In the genomic region with DNA sequence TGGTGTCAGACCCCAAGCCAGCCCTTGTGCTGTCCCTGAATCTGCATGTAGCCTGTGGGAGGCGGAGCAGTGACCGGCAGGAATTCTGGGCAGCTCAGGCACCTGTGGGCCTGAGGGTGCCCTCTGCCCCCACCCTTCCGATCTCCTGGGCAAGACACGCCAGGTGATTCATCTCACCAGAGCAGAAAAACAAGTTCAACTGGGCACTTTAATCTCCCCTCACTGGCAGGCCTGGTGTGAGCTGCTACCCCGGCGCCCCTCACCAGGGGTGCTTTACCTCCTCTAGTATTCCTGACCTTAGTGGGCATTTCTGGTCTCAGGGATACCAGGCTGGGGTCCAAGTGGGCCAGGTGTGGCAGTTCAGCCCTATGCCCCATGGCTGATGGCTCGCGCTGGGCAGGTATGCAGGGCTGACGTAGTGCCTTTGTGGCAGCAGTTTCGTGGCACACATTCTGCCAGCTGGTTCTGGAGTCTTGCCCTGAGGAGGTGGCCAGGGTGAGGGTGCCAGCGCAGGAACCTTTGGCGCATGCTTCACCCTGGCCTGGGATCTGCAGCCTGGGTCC, we compare ENCODE assay signal across 2 cellular contexts.
TF ChIP-seq lines count a peak whose summit lies in the region.

No MANE protein-coding gene starts in this region.

TF ChIP-seq in H1, 55 proteins besides CTCF, POLR2A, EP300 and RAD21:
- TF ChIP-seq TCF12 (IDR thresholded peaks at IDR 0.05; ENCODE audit: low read depth, low read length): no peak
- TF ChIP-seq PHF8 (conservative IDR thresholded peaks at IDR 0.05; ENCODE audit: low read depth, low read length): no peak
- no peak for TF ChIP-seq RBBP5 (IDR thresholded peaks at IDR 0.05; ENCODE audit: borderline replicate concordance, low read depth, low read length)
- TF ChIP-seq JUND (IDR thresholded peaks at IDR 0.05; ENCODE audit: low read length): no peak
- no peak for TF ChIP-seq FOSL1 (IDR thresholded peaks at IDR 0.05; ENCODE audit: insufficient read depth, low read depth, low read length)
- no peak for TF ChIP-seq SIRT6 (IDR thresholded peaks at IDR 0.05; ENCODE audit: low read length)
- TF ChIP-seq ZNF274 (IDR thresholded peaks at IDR 0.05; ENCODE audit: borderline replicate concordance, extremely low read depth, low read length): no peak
- no peak for TF ChIP-seq RFX5 (IDR thresholded peaks at IDR 0.05; ENCODE audit: borderline replicate concordance, low read depth, low read length)
- TF ChIP-seq, protein P1, sequence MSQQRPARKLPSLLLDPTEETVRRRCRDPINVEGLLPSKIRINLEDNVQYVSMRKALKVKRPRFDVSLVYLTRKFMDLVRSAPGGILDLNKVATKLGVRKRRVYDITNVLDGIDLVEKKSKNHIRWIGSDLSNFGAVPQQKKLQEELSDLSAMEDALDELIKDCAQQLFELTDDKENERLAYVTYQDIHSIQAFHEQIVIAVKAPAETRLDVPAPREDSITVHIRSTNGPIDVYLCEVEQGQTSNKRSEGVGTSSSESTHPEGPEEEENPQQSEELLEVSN (IDR thresholded peaks at IDR 0.05): no peak
- no peak for TF ChIP-seq KDM5A (IDR thresholded peaks at IDR 0.05; ENCODE audit: low read length)
- TF ChIP-seq POU5F1 (IDR thresholded peaks at IDR 0.05; ENCODE audit: low read depth, low read length): no peak
- TF ChIP-seq NANOG (IDR thresholded peaks at IDR 0.05; ENCODE audit: insufficient read depth, low read depth, low read length, poor library complexity, severe bottlenecking): no peak
- no peak for TF ChIP-seq GABPA (IDR thresholded peaks at IDR 0.05; ENCODE audit: borderline replicate concordance, insufficient read depth, low read length)
- TF ChIP-seq, protein P2, sequence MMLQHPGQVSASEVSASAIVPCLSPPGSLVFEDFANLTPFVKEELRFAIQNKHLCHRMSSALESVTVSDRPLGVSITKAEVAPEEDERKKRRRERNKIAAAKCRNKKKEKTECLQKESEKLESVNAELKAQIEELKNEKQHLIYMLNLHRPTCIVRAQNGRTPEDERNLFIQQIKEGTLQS (IDR thresholded peaks at IDR 0.05; ENCODE audit: insufficient read depth, low read depth, low read length): no peak
- no peak for TF ChIP-seq KDM1A (IDR thresholded peaks at IDR 0.05; ENCODE audit: borderline replicate concordance, low read length)

TF ChIP-seq in liver, 16 proteins besides CTCF, POLR2A, EP300 and RAD21:
- TF ChIP-seq JUND (IDR thresholded peaks at IDR 0.05): peak; percentile 29 to 82
- no peak for TF ChIP-seq EGR1 (IDR thresholded peaks at IDR 0.05; ENCODE audit: low read depth in 2 of 2)
- TF ChIP-seq GABPA (IDR thresholded peaks at IDR 0.05 in 1 of 2, conservative IDR thresholded peaks at IDR 0.05 in 1 of 2): no peak
- peak; percentile 60 to 90 for TF ChIP-seq RXRA (IDR thresholded peaks at IDR 0.05)
- TF ChIP-seq NR2F2 (IDR thresholded peaks at IDR 0.05): no peak
- no peak for TF ChIP-seq FOXA2 (IDR thresholded peaks at IDR 0.05)
- TF ChIP-seq TAF1 (conservative IDR thresholded peaks at IDR 0.05): no peak
- TF ChIP-seq, protein P2 (IDR thresholded peaks at IDR 0.05): no peak
- peak; percentile 71 for TF ChIP-seq SP1 (IDR thresholded peaks at IDR 0.05)
- TF ChIP-seq HNF4G (IDR thresholded peaks at IDR 0.05): no peak
- TF ChIP-seq YY1 (IDR thresholded peaks at IDR 0.05): peak; percentile 50
- TF ChIP-seq, protein P3, sequence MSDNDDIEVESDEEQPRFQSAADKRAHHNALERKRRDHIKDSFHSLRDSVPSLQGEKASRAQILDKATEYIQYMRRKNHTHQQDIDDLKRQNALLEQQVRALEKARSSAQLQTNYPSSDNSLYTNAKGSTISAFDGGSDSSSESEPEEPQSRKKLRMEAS (IDR thresholded peaks at IDR 0.05): peak; percentile 62
- TF ChIP-seq HNF4A (conservative IDR thresholded peaks at IDR 0.05): peak in 1 of 2 donors; percentile 72
- TF ChIP-seq, protein P4, sequence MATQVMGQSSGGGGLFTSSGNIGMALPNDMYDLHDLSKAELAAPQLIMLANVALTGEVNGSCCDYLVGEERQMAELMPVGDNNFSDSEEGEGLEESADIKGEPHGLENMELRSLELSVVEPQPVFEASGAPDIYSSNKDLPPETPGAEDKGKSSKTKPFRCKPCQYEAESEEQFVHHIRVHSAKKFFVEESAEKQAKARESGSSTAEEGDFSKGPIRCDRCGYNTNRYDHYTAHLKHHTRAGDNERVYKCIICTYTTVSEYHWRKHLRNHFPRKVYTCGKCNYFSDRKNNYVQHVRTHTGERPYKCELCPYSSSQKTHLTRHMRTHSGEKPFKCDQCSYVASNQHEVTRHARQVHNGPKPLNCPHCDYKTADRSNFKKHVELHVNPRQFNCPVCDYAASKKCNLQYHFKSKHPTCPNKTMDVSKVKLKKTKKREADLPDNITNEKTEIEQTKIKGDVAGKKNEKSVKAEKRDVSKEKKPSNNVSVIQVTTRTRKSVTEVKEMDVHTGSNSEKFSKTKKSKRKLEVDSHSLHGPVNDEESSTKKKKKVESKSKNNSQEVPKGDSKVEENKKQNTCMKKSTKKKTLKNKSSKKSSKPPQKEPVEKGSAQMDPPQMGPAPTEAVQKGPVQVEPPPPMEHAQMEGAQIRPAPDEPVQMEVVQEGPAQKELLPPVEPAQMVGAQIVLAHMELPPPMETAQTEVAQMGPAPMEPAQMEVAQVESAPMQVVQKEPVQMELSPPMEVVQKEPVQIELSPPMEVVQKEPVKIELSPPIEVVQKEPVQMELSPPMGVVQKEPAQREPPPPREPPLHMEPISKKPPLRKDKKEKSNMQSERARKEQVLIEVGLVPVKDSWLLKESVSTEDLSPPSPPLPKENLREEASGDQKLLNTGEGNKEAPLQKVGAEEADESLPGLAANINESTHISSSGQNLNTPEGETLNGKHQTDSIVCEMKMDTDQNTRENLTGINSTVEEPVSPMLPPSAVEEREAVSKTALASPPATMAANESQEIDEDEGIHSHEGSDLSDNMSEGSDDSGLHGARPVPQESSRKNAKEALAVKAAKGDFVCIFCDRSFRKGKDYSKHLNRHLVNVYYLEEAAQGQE (IDR thresholded peaks at IDR 0.05): no peak
- no peak for TF ChIP-seq FOXA1 (IDR thresholded peaks at IDR 0.05)
- TF ChIP-seq, protein P5, sequence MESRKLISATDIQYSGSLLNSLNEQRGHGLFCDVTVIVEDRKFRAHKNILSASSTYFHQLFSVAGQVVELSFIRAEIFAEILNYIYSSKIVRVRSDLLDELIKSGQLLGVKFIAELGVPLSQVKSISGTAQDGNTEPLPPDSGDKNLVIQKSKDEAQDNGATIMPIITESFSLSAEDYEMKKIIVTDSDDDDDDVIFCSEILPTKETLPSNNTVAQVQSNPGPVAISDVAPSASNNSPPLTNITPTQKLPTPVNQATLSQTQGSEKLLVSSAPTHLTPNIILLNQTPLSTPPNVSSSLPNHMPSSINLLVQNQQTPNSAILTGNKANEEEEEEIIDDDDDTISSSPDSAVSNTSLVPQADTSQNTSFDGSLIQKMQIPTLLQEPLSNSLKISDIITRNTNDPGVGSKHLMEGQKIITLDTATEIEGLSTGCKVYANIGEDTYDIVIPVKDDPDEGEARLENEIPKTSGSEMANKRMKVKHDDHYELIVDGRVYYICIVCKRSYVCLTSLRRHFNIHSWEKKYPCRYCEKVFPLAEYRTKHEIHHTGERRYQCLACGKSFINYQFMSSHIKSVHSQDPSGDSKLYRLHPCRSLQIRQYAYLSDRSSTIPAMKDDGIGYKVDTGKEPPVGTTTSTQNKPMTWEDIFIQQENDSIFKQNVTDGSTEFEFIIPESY (IDR thresholded peaks at IDR 0.05): no peak
